ENCODE assay signal across 12 cellular contexts in genomic region chr4:126106658-126107057, GRCh38.
DNase-seq lines count a peak whose midpoint lies in the region; ATAC-seq and TF ChIP-seq lines count a peak whose summit lies in the region.
"Had no signal": no experiment of that assay in that cellular context is flagged by ENCODE, and none has a peak within 500 bp of the region (broad histone marks: within the 10 kb centered on the region; RNA-seq: fewer than 3 reads in every experiment).

No MANE protein-coding gene starts in this region.

- DNase-seq in DND-41 = no peak
- DNase-seq in SK-MEL-5 (ENCODE audit: low read depth, low spot score) = peak; percentile 62
- peak; percentile 19 for DNase-seq in iPS-NIHi11 (ENCODE audit: low spot score)
- no peak for DNase-seq in activated CD4-positive, alpha-beta memory T cell treated with anti-CD3 and anti-CD28 coated beads, Interleukin-2, amount 10 ng/mL, durations not matched to agents 7 days and 5 days
- no peak for DNase-seq in HuH-7.5 (ENCODE audit: low spot score)
- DNase-seq in activated naive CD8-positive, alpha-beta T cell treated with anti-CD3 and anti-CD28 coated beads for 36 hours = no peak
- no peak for DNase-seq in activated T-cell treated with anti-CD3 and anti-CD28 coated beads, Interleukin-2, amount 50 U/mL, for 24 hours
- DNase-seq: natural killer cell, SHP77, spleen had no signal

- no peaks in the 10 kb centered on the region for H3K4me1 ChIP-seq in DND-41 (ENCODE audit: insufficient read depth, low read length)
- H3K4me1 ChIP-seq: spleen had no signal

- no peaks in the 10 kb centered on the region for H4K20me1 ChIP-seq in DND-41 (ENCODE audit: insufficient read depth, low read length)

- H3K4me3 Mint-ChIP-seq in activated CD4-positive, alpha-beta memory T cell treated with anti-CD3 and anti-CD28 coated beads, Interleukin-2, amount 10 ng/mL, durations not matched to agents 7 days and 5 days = no peak overlapping the region
- H3K4me3 Mint-ChIP-seq in activated naive CD8-positive, alpha-beta T cell treated with anti-CD3 and anti-CD28 coated beads for 36 hours = no peak overlapping the region
- no peak overlapping the region for H3K4me3 Mint-ChIP-seq in activated T-cell treated with anti-CD3 and anti-CD28 coated beads, Interleukin-2, amount 50 U/mL, for 24 hours
- H3K4me3 Mint-ChIP-seq: natural killer cell had no signal

- H3K4me1 Mint-ChIP-seq in activated CD4-positive, alpha-beta memory T cell treated with anti-CD3 and anti-CD28 coated beads, Interleukin-2, amount 10 ng/mL, durations not matched to agents 7 days and 5 days = no peaks in the 10 kb centered on the region
- no peaks in the 10 kb centered on the region for H3K4me1 Mint-ChIP-seq in activated naive CD8-positive, alpha-beta T cell treated with anti-CD3 and anti-CD28 coated beads for 36 hours
- H3K4me1 Mint-ChIP-seq in activated T-cell treated with anti-CD3 and anti-CD28 coated beads, Interleukin-2, amount 50 U/mL, for 24 hours (ENCODE audit: low read depth) = no peaks in the 10 kb centered on the region
- H3K4me1 Mint-ChIP-seq: natural killer cell had no signal

- peaks cover 8% of the 10 kb centered on the region for H3K9me3 Mint-ChIP-seq in activated CD4-positive, alpha-beta memory T cell treated with anti-CD3 and anti-CD28 coated beads, Interleukin-2, amount 10 ng/mL, durations not matched to agents 7 days and 5 days
- peaks cover 9% of the 10 kb centered on the region for H3K9me3 Mint-ChIP-seq in activated naive CD8-positive, alpha-beta T cell treated with anti-CD3 and anti-CD28 coated beads for 36 hours
- peaks cover 7% of the 10 kb centered on the region for H3K9me3 Mint-ChIP-seq in activated T-cell treated with anti-CD3 and anti-CD28 coated beads, Interleukin-2, amount 50 U/mL, for 24 hours

- POLR2A ChIA-PET in activated CD4-positive, alpha-beta memory T cell treated with anti-CD3 and anti-CD28 coated beads, Interleukin-2, amount 10 ng/mL, durations not matched to agents 7 days and 5 days (lab: Charles Lee) = no interaction called here

- no peaks in the 10 kb centered on the region for H3K36me3 ChIP-seq in DND-41 (ENCODE audit: insufficient read depth, low read length)
- H3K36me3 ChIP-seq: spleen had no signal

- no peak overlapping the region for H3K27ac ChIP-seq in DND-41 (ENCODE audit: low read length)
- H3K27ac ChIP-seq: spleen had no signal

- H2AFZ ChIP-seq in DND-41 (ENCODE audit: low read depth, low read length) = no peak overlapping the region

- H3K4me2 ChIP-seq in DND-41 (ENCODE audit: insufficient read depth, low read length) = no peak overlapping the region

- no peak overlapping the region for H3K4me3 ChIP-seq in DND-41 (ENCODE audit: low read depth in 1 of 2, low read length in 2 of 2)
- H3K4me3 ChIP-seq: spleen had no signal

- in situ Hi-C loops in SK-MEL-5 (cut with HindIII; ENCODE audit: low pct_unique_long_range_greater_than_20kb, low sequenced_read_pairs) = no loop called here

- no peaks in the 10 kb centered on the region for H3K27me3 Mint-ChIP-seq in activated CD4-positive, alpha-beta memory T cell treated with anti-CD3 and anti-CD28 coated beads, Interleukin-2, amount 10 ng/mL, durations not matched to agents 7 days and 5 days
- no peaks in the 10 kb centered on the region for H3K27me3 Mint-ChIP-seq in activated naive CD8-positive, alpha-beta T cell treated with anti-CD3 and anti-CD28 coated beads for 36 hours
- no peaks in the 10 kb centered on the region for H3K27me3 Mint-ChIP-seq in activated T-cell treated with anti-CD3 and anti-CD28 coated beads, Interleukin-2, amount 50 U/mL, for 24 hours

- CTCF ChIA-PET in activated CD4-positive, alpha-beta memory T cell treated with anti-CD3 and anti-CD28 coated beads, Interleukin-2, amount 10 ng/mL, durations not matched to agents 7 days and 5 days (lab: Charles Lee) = no interaction called here

- no peak for ATAC-seq in DND-41 (ENCODE audit: insufficient read depth, low read depth)
- peak; percentile 40 for ATAC-seq in HG02798 (IDR thresholded peaks at IDR 0.05; ENCODE audit: poor library complexity, unreplicated experiment)
- ATAC-seq: activated CD4-positive, CD25-positive, alpha-beta regulatory T cell treated with anti-CD3 and anti-CD28 coated beads, Interleukin-2, amount 50 U/mL, for 24 hours; natural killer cell had no signal

- no peaks in the 10 kb centered on the region for H3K9me3 ChIP-seq in DND-41 (ENCODE audit: insufficient read depth, low read length, severe bottlenecking)

- H3K27me3 ChIP-seq in DND-41 (ENCODE audit: insufficient read depth, low read length, poor library complexity) = no peaks in the 10 kb centered on the region
- H3K27me3 ChIP-seq: spleen had no signal

- H3K79me2 ChIP-seq in DND-41 (ENCODE audit: insufficient read depth, low read length) = no peaks in the 10 kb centered on the region

- peak; percentile 9 for TF ChIP-seq CTCF in DND-41 (IDR thresholded peaks at IDR 0.05; ENCODE audit: borderline replicate concordance, extremely low read depth, low read length, poor library complexity, severe bottlenecking)

- H3K27ac Mint-ChIP-seq in activated CD4-positive, alpha-beta memory T cell treated with anti-CD3 and anti-CD28 coated beads, Interleukin-2, amount 10 ng/mL, durations not matched to agents 7 days and 5 days = no peak overlapping the region
- H3K27ac Mint-ChIP-seq in activated naive CD8-positive, alpha-beta T cell treated with anti-CD3 and anti-CD28 coated beads for 36 hours = no peak overlapping the region
- H3K27ac Mint-ChIP-seq in activated T-cell treated with anti-CD3 and anti-CD28 coated beads, Interleukin-2, amount 50 U/mL, for 24 hours = no peak overlapping the region
- H3K27ac Mint-ChIP-seq: natural killer cell had no signal

- no peaks in the 10 kb centered on the region for H3K36me3 Mint-ChIP-seq in activated CD4-positive, alpha-beta memory T cell treated with anti-CD3 and anti-CD28 coated beads, Interleukin-2, amount 10 ng/mL, durations not matched to agents 7 days and 5 days (ENCODE audit: low read depth)
- H3K36me3 Mint-ChIP-seq in activated naive CD8-positive, alpha-beta T cell treated with anti-CD3 and anti-CD28 coated beads for 36 hours = no peaks in the 10 kb centered on the region
- no peaks in the 10 kb centered on the region for H3K36me3 Mint-ChIP-seq in activated T-cell treated with anti-CD3 and anti-CD28 coated beads, Interleukin-2, amount 50 U/mL, for 24 hours (ENCODE audit: low read depth)
- H3K36me3 Mint-ChIP-seq: natural killer cell had no signal

- no peak overlapping the region for H3K9ac ChIP-seq in DND-41 (ENCODE audit: low read depth, low read length)

Comparison
In these comparisons a context has a peak if more than half of its experiments do, and no peak if none do; other contexts are left out.
1. DNase-seq: peak in SK-MEL-5 (single experiment) and iPS-NIHi11 (single experiment); none in DND-41 (single experiment), activated CD4-positive, alpha-beta memory T cell treated with anti-CD3 and anti-CD28 coated beads, Interleukin-2, amount 10 ng/mL, durations not matched to agents 7 days and 5 days (single experiment), HuH-7.5 (single experiment), activated naive CD8-positive, alpha-beta T cell treated with anti-CD3 and anti-CD28 coated beads for 36 hours (single experiment) and activated T-cell treated with anti-CD3 and anti-CD28 coated beads, Interleukin-2, amount 50 U/mL, for 24 hours (single experiment).